In the genomic region with DNA sequence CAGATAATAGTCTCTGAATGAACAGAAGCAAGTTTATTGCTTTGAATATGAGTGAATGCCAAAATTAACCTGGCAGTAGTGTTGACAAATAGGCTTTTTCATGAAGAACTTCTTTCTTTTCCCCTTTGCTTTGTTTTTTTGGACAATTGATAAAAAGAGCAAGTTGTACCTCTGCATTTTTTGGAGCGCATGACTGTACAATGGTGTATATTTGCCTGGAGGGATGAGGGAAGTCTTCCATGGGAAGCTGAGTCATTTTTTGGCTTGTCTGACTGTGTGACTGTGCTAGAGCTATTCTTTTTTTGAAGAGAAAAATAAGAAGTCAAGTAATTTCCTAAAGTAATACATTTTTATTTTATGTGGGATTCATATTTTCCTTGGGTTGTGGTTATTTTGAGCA, we compare ENCODE assay signal across 9 cellular contexts.
DNase-seq lines count a peak whose midpoint lies in the region; ATAC-seq and TF ChIP-seq lines count a peak whose summit lies in the region.
"Had no signal": no experiment of that assay in that cellular context is flagged by ENCODE, and none has a peak within 500 bp of the region (broad histone marks: within the 10 kb centered on the region; RNA-seq: fewer than 3 reads in every experiment).

No MANE protein-coding gene starts in this region.

- H3K4me1 ChIP-seq in body of pancreas = peaks cover 29% of the 10 kb centered on the region
- peaks cover 0 to 22% (median 4%) of the 10 kb centered on the region in 4 donors for H3K4me1 ChIP-seq in transverse colon

- peak; percentile 85 for DNase-seq in NCI-H226
- DNase-seq in body of pancreas = peak in 1 of 4 donors; percentile 31
- peak; percentile 68 for DNase-seq in kidney tubule cell (ENCODE audit: low spot score)
- DNase-seq in transverse colon = no peak
- no peak for DNase-seq in NCI-H2029 (lab: John Stamatoyannopoulos, UW)
- no peak for DNase-seq in SKM-1 (lab: John Stamatoyannopoulos, UW; ENCODE audit: unreplicated experiment)
- DNase-seq: NCI-H1417, T-helper 17 cell had no signal

- TF ChIP-seq CTCF in body of pancreas (IDR thresholded peaks at IDR 0.05) (no peak), transverse colon (IDR thresholded peaks at IDR 0.05) (no peak)

- ATAC-seq in body of pancreas (peak; percentile 64), GM18505 (IDR thresholded peaks at IDR 0.05; ENCODE audit: unreplicated experiment) (no peak)

- in situ Hi-C loops in transverse colon (cut with MboI; ENCODE audit: low pct_ligation_motif_present in 1 of 4, low pct_unique_long_range_greater_than_20kb in 1 of 4, low sequenced_read_pairs in 3 of 4) = no loop called here

- H3K27ac ChIP-seq in body of pancreas (peak overlapping the region in 3 of 4 donors; percentile 19 to 60 (median 39)), transverse colon (peak overlapping the region; percentile 9 to 43 (median 33))

- H3K27me3 ChIP-seq in body of pancreas (no peaks in the 10 kb centered on the region), transverse colon (no peaks in the 10 kb centered on the region)

- no peak for TF ChIP-seq POLR2A in body of pancreas (IDR thresholded peaks at IDR 0.05)
- TF ChIP-seq POLR2A in transverse colon (IDR thresholded peaks at IDR 0.05) = no peak
- no peak for TF ChIP-seq POLR2A in GM18505 (IDR thresholded peaks at IDR 0.05; ENCODE audit: borderline replicate concordance, extremely low read depth, insufficient read depth, insufficient read length)

- no peak overlapping the region for H3K4me3 ChIP-seq in body of pancreas
- H3K4me3 ChIP-seq in transverse colon = no peak overlapping the region

- H3K36me3 ChIP-seq in body of pancreas (replicated peaks in 1 of 2; ENCODE audit: insufficient read depth in 1 of 2, low read depth in 2 of 2) = no peaks in the 10 kb centered on the region
- H3K36me3 ChIP-seq in transverse colon = peaks cover 0 to 10% (median 0%) of the 10 kb centered on the region in 4 donors

- H3K9me3 ChIP-seq in body of pancreas (no peaks in the 10 kb centered on the region), transverse colon (no peaks in the 10 kb centered on the region)

- no peak for TF ChIP-seq EP300 in transverse colon (IDR thresholded peaks at IDR 0.05; ENCODE audit: low read depth)

- intact Hi-C loops in body of pancreas (cut with DNase I) = no loop called here
- intact Hi-C loops in transverse colon (cut with DNase I; ENCODE audit: low total_unique reads) = no loop called here

- WGBS in body of pancreas, 2 donors = 23 to 37% methylated on average over 1 of the region's 1 CpG
- 64% methylated on average over 1 of the region's 1 CpG; no CpG with 5 or more reads in 1 of the 2 donors for WGBS in transverse colon (ENCODE audit: low coverage in 1 of 2), 2 donors

Comparison
In these comparisons a context has a peak if more than half of its experiments do, and no peak if none do; other contexts are left out.
1. DNase-seq: peak in NCI-H226 (single experiment) and kidney tubule cell (single experiment); none in transverse colon (single experiment), NCI-H2029 (single experiment) and SKM-1 (single experiment).